In the genomic region with DNA sequence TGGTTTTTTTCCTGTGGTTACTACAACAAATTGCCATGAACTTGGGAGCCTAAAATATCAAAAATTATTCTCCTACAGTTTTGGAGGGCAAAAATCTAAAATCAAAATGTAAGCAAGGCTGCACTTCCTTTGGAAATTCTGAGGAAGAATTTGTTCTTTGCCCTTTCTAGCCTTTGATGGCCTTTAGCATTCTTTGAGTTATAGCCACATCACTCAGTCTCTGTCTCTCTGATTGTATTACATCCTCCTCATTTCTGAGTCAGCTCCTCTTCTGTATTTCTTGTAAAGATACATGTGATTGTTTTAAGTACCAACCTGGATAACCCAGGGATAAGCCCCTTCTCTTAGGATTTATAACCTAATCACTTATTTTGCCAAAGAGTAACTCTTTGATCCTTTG, we compare ENCODE assay signal across 2 cellular contexts.
A peak's percentile ranks its signal among the peaks of the same experiment; 100 is the strongest.
TF ChIP-seq lines count a peak whose summit lies in the region.

No MANE protein-coding gene starts in this region.

TF ChIP-seq in A549, 52 proteins besides CTCF, POLR2A, EP300 and RAD21 (continued from another document):
- TF ChIP-seq, protein P1, sequence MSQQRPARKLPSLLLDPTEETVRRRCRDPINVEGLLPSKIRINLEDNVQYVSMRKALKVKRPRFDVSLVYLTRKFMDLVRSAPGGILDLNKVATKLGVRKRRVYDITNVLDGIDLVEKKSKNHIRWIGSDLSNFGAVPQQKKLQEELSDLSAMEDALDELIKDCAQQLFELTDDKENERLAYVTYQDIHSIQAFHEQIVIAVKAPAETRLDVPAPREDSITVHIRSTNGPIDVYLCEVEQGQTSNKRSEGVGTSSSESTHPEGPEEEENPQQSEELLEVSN (IDR thresholded peaks at IDR 0.05; ENCODE audit: borderline replicate concordance, low read depth), result no peak
- no peak for TF ChIP-seq HOXB13 (CRISPR knock-in tag; IDR thresholded peaks at IDR 0.05; ENCODE audit: low read depth)
- TF ChIP-seq, protein P2, sequence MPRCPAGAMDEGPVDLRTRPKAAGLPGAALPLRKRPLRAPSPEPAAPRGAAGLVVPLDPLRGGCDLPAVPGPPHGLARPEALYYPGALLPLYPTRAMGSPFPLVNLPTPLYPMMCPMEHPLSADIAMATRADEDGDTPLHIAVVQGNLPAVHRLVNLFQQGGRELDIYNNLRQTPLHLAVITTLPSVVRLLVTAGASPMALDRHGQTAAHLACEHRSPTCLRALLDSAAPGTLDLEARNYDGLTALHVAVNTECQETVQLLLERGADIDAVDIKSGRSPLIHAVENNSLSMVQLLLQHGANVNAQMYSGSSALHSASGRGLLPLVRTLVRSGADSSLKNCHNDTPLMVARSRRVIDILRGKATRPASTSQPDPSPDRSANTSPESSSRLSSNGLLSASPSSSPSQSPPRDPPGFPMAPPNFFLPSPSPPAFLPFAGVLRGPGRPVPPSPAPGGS (IDR thresholded peaks at IDR 0.05), result no peak
- TF ChIP-seq EHF (CRISPR knock-in tag; IDR thresholded peaks at IDR 0.05), result no peak
- no peak for TF ChIP-seq PHF8 (IDR thresholded peaks at IDR 0.05; ENCODE audit: borderline replicate concordance, low read depth)
- TF ChIP-seq RARB (CRISPR knock-in tag; IDR thresholded peaks at IDR 0.05), result no peak
- no peak for TF ChIP-seq FOSB (CRISPR knock-in tag; IDR thresholded peaks at IDR 0.05)
- TF ChIP-seq BHLHE40 (IDR thresholded peaks at IDR 0.05; ENCODE audit: low read depth, low read length), result no peak
- TF ChIP-seq, protein P3, sequence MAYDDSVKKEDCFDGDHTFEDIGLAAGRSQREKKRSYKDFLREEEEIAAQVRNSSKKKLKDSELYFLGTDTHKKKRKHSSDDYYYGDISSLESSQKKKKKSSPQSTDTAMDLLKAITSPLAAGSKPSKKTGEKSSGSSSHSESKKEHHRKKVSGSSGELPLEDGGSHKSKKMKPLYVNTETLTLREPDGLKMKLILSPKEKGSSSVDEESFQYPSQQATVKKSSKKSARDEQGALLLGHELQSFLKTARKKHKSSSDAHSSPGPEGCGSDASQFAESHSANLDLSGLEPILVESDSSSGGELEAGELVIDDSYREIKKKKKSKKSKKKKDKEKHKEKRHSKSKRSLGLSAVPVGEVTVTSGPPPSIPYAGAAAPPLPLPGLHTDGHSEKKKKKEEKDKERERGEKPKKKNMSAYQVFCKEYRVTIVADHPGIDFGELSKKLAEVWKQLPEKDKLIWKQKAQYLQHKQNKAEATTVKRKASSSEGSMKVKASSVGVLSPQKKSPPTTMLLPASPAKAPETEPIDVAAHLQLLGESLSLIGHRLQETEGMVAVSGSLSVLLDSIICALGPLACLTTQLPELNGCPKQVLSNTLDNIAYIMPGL (CRISPR knock-in tag; IDR thresholded peaks at IDR 0.05; ENCODE audit: borderline replicate concordance), result no peak
- TF ChIP-seq RCOR1 (IDR thresholded peaks at IDR 0.05; ENCODE audit: low read depth, low read length), result no peak
- no peak for TF ChIP-seq CHD2 (IDR thresholded peaks at IDR 0.05; ENCODE audit: low read length, partially characterized antibody)
- TF ChIP-seq TFCP2L1 (CRISPR knock-in tag; IDR thresholded peaks at IDR 0.05), result no peak

TF ChIP-seq in liver, 16 proteins besides CTCF, POLR2A, EP300 and RAD21 (continued from another document):
- TF ChIP-seq, protein P4, sequence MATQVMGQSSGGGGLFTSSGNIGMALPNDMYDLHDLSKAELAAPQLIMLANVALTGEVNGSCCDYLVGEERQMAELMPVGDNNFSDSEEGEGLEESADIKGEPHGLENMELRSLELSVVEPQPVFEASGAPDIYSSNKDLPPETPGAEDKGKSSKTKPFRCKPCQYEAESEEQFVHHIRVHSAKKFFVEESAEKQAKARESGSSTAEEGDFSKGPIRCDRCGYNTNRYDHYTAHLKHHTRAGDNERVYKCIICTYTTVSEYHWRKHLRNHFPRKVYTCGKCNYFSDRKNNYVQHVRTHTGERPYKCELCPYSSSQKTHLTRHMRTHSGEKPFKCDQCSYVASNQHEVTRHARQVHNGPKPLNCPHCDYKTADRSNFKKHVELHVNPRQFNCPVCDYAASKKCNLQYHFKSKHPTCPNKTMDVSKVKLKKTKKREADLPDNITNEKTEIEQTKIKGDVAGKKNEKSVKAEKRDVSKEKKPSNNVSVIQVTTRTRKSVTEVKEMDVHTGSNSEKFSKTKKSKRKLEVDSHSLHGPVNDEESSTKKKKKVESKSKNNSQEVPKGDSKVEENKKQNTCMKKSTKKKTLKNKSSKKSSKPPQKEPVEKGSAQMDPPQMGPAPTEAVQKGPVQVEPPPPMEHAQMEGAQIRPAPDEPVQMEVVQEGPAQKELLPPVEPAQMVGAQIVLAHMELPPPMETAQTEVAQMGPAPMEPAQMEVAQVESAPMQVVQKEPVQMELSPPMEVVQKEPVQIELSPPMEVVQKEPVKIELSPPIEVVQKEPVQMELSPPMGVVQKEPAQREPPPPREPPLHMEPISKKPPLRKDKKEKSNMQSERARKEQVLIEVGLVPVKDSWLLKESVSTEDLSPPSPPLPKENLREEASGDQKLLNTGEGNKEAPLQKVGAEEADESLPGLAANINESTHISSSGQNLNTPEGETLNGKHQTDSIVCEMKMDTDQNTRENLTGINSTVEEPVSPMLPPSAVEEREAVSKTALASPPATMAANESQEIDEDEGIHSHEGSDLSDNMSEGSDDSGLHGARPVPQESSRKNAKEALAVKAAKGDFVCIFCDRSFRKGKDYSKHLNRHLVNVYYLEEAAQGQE (IDR thresholded peaks at IDR 0.05), result no peak
- peak; percentile 82 for TF ChIP-seq NR2F2 (IDR thresholded peaks at IDR 0.05)
- TF ChIP-seq EGR1 (IDR thresholded peaks at IDR 0.05; ENCODE audit: low read depth in 2 of 2), result no peak
- no peak for TF ChIP-seq TAF1 (conservative IDR thresholded peaks at IDR 0.05)
- TF ChIP-seq, protein P5, sequence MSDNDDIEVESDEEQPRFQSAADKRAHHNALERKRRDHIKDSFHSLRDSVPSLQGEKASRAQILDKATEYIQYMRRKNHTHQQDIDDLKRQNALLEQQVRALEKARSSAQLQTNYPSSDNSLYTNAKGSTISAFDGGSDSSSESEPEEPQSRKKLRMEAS (IDR thresholded peaks at IDR 0.05), result no peak
TF ChIP-seq in liver: peak in this region for 1.
